1 cellular context compared by ENCODE assay signal in genomic region chr17:30396612-30397011, GRCh38.
TF ChIP-seq lines count a peak whose summit lies in the region.

No MANE protein-coding gene starts in this region.

TF ChIP-seq in HepG2, 621 proteins besides CTCF, POLR2A, EP300 and RAD21 (continued from another document):
- TF ChIP-seq ATF3 (CRISPR knock-in tag; IDR thresholded peaks at IDR 0.05) (no peak), ATAD3A (CRISPR knock-in tag; IDR thresholded peaks at IDR 0.05) (no peak), MIXL1 (CRISPR knock-in tag; IDR thresholded peaks at IDR 0.05) (no peak), HMG20B (CRISPR knock-in tag; conservative IDR thresholded peaks at IDR 0.05) (no peak), PAX8 (CRISPR knock-in tag; IDR thresholded peaks at IDR 0.05; ENCODE audit: borderline replicate concordance) (no peak), ZMAT3 (CRISPR knock-in tag; conservative IDR thresholded peaks at IDR 0.05) (no peak), GMEB1 (CRISPR knock-in tag; IDR thresholded peaks at IDR 0.05; ENCODE audit: borderline replicate concordance) (no peak)
